ENCODE assay signal across 8 cellular contexts in the genomic region with DNA sequence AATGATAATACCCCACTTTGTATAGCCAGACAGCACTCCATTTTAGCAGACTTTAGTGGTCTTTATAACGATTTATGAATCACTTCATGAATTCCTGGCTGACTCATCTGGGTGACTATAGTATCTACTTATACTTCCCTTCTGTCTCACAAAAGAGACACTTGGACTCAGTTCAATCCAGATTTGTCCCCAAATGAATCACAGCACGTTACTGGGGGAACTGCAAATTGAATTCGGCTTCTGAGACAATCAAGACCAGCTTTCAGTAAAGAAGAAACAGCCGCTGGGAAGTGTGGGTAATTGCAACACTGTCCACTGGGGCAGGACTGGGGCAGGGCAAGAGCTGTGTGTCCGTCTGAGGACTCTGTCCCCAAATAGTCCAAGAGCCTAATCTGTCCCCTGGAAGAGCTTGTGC.
DNase-seq lines count a peak whose midpoint lies in the region; TF ChIP-seq lines count a peak whose summit lies in the region.

No MANE protein-coding gene starts in this region.

- no peaks in the 10 kb centered on the region for H3K9me3 ChIP-seq in esophagus squamous epithelium

- H3K36me3 ChIP-seq in H7 (replicated peaks; ENCODE audit: control insufficient read depth, insufficient read depth, low read length) (no peaks in the 10 kb centered on the region), esophagus squamous epithelium (no peaks in the 10 kb centered on the region)

- peaks cover 0 to 21% (median 0%) of the 10 kb centered on the region in 3 donors for H3K4me1 ChIP-seq in esophagus squamous epithelium

- WGBS in esophagus squamous epithelium, 2 donors: 18 to 30% methylated on average over 2 to 5 of the region's 5 CpGs

- H3K4me3 ChIP-seq in fibroblast of mammary gland (ENCODE audit: control insufficient read depth, low read depth, low read length) (no peak overlapping the region), H7 (ENCODE audit: insufficient read depth, low read depth, low read length) (no peak overlapping the region), esophagus squamous epithelium (no peak overlapping the region)

- intact Hi-C loops in esophagus squamous epithelium (cut with DNase I): no loop called here

- TF ChIP-seq CTCF in fibroblast of mammary gland (conservative IDR thresholded peaks at IDR 0.05; ENCODE audit: control insufficient read depth, insufficient read depth, low read depth, low read length) (peak; percentile 17), esophagus squamous epithelium (IDR thresholded peaks at IDR 0.05) (peak in 1 of 6 experiments; percentile 31)

- DNase-seq in Caki2 (ENCODE audit: low read depth) (peak; percentile 59), RKO (ENCODE audit: low spot score) (peak; percentile 92), fibroblast of mammary gland (ENCODE audit: low read depth) (peak; percentile 98), pons (ENCODE audit: low spot score) (peak; percentile 57), H7 (no peak), esophagus squamous epithelium (lab: John Stamatoyannopoulos, UW) (no peak), SK-N-DZ (ENCODE audit: low spot score) (no peak)
- no peak for DNase-seq in activated CD4-positive, alpha-beta T cell treated with anti-CD3 and anti-CD28 coated beads for 48 hours

- in situ Hi-C loops in Caki2 (cut with HindIII; ENCODE audit: low pct_unique_long_range_greater_than_20kb, low sequenced_read_pairs): no loop called here

- peak overlapping the region in 1 of 4 donors; percentile 6 for H3K27ac ChIP-seq in esophagus squamous epithelium

- H3K27me3 ChIP-seq in H7 (ENCODE audit: control insufficient read depth, insufficient read depth, low read length) (no peaks in the 10 kb centered on the region), esophagus squamous epithelium (no peaks in the 10 kb centered on the region)

- no peak for TF ChIP-seq POLR2A in esophagus squamous epithelium (IDR thresholded peaks at IDR 0.05)

Comparison
In these comparisons a context has a peak if more than half of its experiments do, and no peak if none do; other contexts are left out.
1. DNase-seq: peak in Caki2 (single experiment), RKO (single experiment), fibroblast of mammary gland (single experiment) and pons (single experiment); none in H7 (single experiment), esophagus squamous epithelium (single experiment), activated CD4-positive, alpha-beta T cell treated with anti-CD3 and anti-CD28 coated beads for 48 hours (single experiment) and SK-N-DZ (single experiment).